6 cellular contexts compared by ENCODE assay signal in genomic region chr3:175554761-175555160, GRCh38.
"Had no signal": no experiment of that assay in that cellular context is flagged by ENCODE, and none has a peak within 500 bp of the region (broad histone marks: within the 10 kb centered on the region; RNA-seq: fewer than 3 reads in every experiment).

No MANE protein-coding gene starts in this region.

- ATAC-seq: HepG2, K562 had no signal

- DNase-seq: IMR-90, KBM-7, KG1 had no signal

- H3K4me3 ChIP-seq: K562 had no signal

- H3K27ac ChIP-seq: HL-60 had no signal
